ENCODE assay signal across 9 cellular contexts in the genomic region with DNA sequence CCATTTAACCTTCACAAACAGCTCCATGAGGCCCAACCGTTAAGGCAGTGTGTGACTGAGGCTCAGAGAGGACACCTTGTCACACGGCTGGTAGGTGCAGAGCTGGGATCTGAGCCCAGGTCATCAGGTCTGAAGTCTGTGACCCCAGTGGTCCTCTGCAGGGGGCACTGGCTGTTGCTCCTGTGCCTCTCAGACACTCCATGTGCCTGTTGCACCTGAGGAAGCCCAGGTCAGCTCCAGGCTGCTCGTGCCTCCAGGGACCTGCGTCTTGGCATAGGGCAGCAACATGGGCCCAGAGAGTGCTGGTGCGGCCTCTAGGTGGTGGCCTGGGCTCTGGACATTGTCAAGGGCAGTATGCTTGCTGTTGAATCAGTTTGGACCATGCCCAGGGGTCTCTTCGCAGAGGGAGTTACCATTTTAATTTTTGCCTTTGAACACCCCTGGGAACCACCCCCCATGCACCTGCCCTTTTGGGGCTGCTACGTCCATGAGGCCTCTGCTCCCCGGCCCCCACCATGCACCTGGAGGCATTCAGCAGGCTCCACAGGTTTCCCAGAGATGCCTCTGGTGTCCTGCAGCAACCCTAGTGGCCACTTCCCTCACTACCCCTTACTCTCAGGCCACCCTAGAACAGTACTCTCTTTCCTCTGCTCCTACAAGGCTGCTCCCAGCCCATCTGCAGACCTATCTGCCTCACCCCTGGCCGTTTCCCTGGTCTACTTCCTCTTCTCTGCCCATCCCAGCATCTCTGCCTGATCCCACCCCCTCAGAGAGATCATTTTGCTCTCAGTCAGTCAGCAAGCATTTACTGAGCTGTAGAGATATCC. TPM values are rescaled to one million over a fixed set of nuclear protein-coding genes. Genes with fewer than 3 reads are reported as not detected.
DNase-seq lines count a peak whose midpoint lies in the region; ATAC-seq and TF ChIP-seq lines count a peak whose summit lies in the region.
"Had no signal": no experiment of that assay in that cellular context is flagged by ENCODE, and none has a peak within 500 bp of the region (broad histone marks: within the 10 kb centered on the region; RNA-seq: fewer than 3 reads in every experiment).

No MANE protein-coding gene starts in this region.

- CTCF ChIA-PET in AG04449 (lab: Yijun Ruan, JAX) (interaction anchor here (0.7 to 28.0 kb wide), 14 partner anchors 8 to 240 kb away, joined by 3 to 1425 read pairs (median 6); a partner anchor contains a TSS), A673 (lab: Charles Lee) (interaction anchor here (0.6 kb wide), 1 partner anchor 92 kb away, joined by 13 read pairs; no protein-coding TSS in a partner anchor)

- POLR2A ChIA-PET in AG04449 (lab: Yijun Ruan, JAX): interaction anchor here (0.6 kb wide), 1 partner anchor 213 kb away, joined by 3 read pairs; no protein-coding TSS in a partner anchor
- POLR2A ChIA-PET in A673 (lab: Charles Lee; ENCODE audit: low non-redundant PET): no interaction called here

- peak overlapping the region; percentile 89 for H3K27ac Mint-ChIP-seq in T-helper 17 cell

- ATAC-seq in T-helper 17 cell (no peak), foreskin keratinocyte (peak; percentile 6)

- H3K4me1 Mint-ChIP-seq in T-helper 17 cell: peaks cover 39% of the 10 kb centered on the region

- H3K4me3 ChIP-seq in AG04449 (ENCODE audit: low read depth, low read length) (no peak overlapping the region), A673 (ENCODE audit: low read depth, low read length, poor library complexity, severe bottlenecking) (no peak overlapping the region)
- H3K4me3 ChIP-seq: skin epidermis had no signal

- TF ChIP-seq CTCF in AG04449 (IDR thresholded peaks at IDR 0.05; ENCODE audit: insufficient read depth, low read length, missing control alignments) (peak; percentile 62), GM12874 (IDR thresholded peaks at IDR 0.05; ENCODE audit: insufficient read depth, low read depth, low read length) (peak; percentile 37; the same call in 1 of the 2 replicates), foreskin keratinocyte (conservative IDR thresholded peaks at IDR 0.05) (peak; percentile 34), A673 (conservative IDR thresholded peaks at IDR 0.05; ENCODE audit: low read depth, low read length) (no peak)

- DNase-seq in AG04449 (ENCODE audit: low read depth, low spot score): no peak
- peak in 1 of 3 donors; percentile 5 for DNase-seq in T-helper 17 cell
- DNase-seq in foreskin keratinocyte: no peak
- DNase-seq in activated gamma-delta T cell (lab: John Stamatoyannopoulos, UW): no peak
- DNase-seq in A673 (ENCODE audit: low spot score): no peak
- no peak for DNase-seq in NCI-H524 (lab: John Stamatoyannopoulos, UW)
- no peak for DNase-seq in NCI-H2081 (lab: John Stamatoyannopoulos, UW)

- no peaks in the 10 kb centered on the region for H3K27me3 Mint-ChIP-seq in T-helper 17 cell

- H3K4me1 ChIP-seq in foreskin keratinocyte: peaks cover 3% of the 10 kb centered on the region
- peaks cover 31% of the 10 kb centered on the region for H3K4me1 ChIP-seq in A673 (ENCODE audit: insufficient read depth, low read length, poor library complexity, severe bottlenecking)

- no TSS peak for BruUV-seq in A673 (replicated peaks; lab: Mats Ljungman, UMichigan)

- H3K27me3 ChIP-seq in foreskin keratinocyte (peaks cover 6% of the 10 kb centered on the region), A673 (replicated peaks; ENCODE audit: insufficient read depth, low read depth, low read length, poor library complexity) (no peaks in the 10 kb centered on the region)

- H3K27ac ChIP-seq in foreskin keratinocyte (no peak overlapping the region), A673 (ENCODE audit: low read depth, low read length, poor library complexity, severe bottlenecking) (no peak overlapping the region)

- no peaks in the 10 kb centered on the region for H3K36me3 ChIP-seq in A673 (ENCODE audit: insufficient read depth, low read length, poor library complexity, severe bottlenecking)

- H3K9me3 ChIP-seq in T-helper 17 cell (ENCODE audit: control insufficient read depth, low read length, poor library complexity, severe bottlenecking): no peaks in the 10 kb centered on the region
- H3K9me3 ChIP-seq in A673 (ENCODE audit: low read depth, low read length, poor library complexity, severe bottlenecking): no peaks in the 10 kb centered on the region

- no peaks in the 10 kb centered on the region for H3K36me3 Mint-ChIP-seq in T-helper 17 cell (ENCODE audit: low read depth)

- intact Hi-C loops in A673 (cut with micrococcal nuclease; ENCODE audit: unreplicated experiment): no loop called here

- peak overlapping the region; percentile 52 for H3K4me3 Mint-ChIP-seq in T-helper 17 cell

RNA-seq across cellular contexts. Expression of a gene that starts 25.2 kb away (rescaled TPM):
- total RNA-seq in T-helper 17 cell (not detected), foreskin keratinocyte (not detected in 2 replicates), A673 (2021) (not detected in 2 replicates)
- not detected in 2 replicates for polyA plus RNA-seq in foreskin keratinocyte

RNA-seq across cellular contexts. Expression of a gene that starts 48.1 kb away (rescaled TPM):
- total RNA-seq in T-helper 17 cell (1 to 10 TPM; 5.6 to 7.8 TPM), foreskin keratinocyte (45.6 and 56.4 TPM in 2 replicates), A673 (2021) (72.2 and 73.4 TPM in 2 replicates)
- 59.3 and 72.2 TPM in 2 replicates for polyA plus RNA-seq in foreskin keratinocyte
